ENCODE assay signal across 15 cellular contexts in genomic region chr1:86551305-86551704, GRCh38. TPM values are rescaled to one million over a fixed set of nuclear protein-coding genes. Genes with fewer than 3 reads are reported as not detected.
DNase-seq lines count a peak whose midpoint lies in the region; ATAC-seq and TF ChIP-seq lines count a peak whose summit lies in the region.
"Had no signal": no experiment of that assay in that cellular context is flagged by ENCODE, and none has a peak within 500 bp of the region (broad histone marks: within the 10 kb centered on the region; RNA-seq: fewer than 3 reads in every experiment).

No MANE protein-coding gene starts in this region.

- CTCF ChIA-PET in WTC11 (lab: Charles Lee), result no interaction called here

- H3K36me3 Mint-ChIP-seq in WTC11 (no peaks in the 10 kb centered on the region), nephron progenitor cell (ENCODE audit: low read depth) (no peaks in the 10 kb centered on the region)
- H3K36me3 Mint-ChIP-seq: CD4-positive, CD25-positive, alpha-beta regulatory T cell had no signal

- POLR2A ChIA-PET in WTC11 (lab: Charles Lee), result no interaction called here

- DNase-seq in ELF-1 (ENCODE audit: low read depth, low spot score) (peak; percentile 9), WTC11 (ENCODE audit: low spot score) (no peak), nephron progenitor cell (no peak), head of caudate nucleus (no peak), KG1 (lab: John Stamatoyannopoulos, UW) (no peak)
- no peak for DNase-seq in central memory CD4-positive, alpha-beta T cell
- DNase-seq: 8988T; CD4-positive, CD25-positive, alpha-beta regulatory T cell; DMS53; GOT3; HCEC 1CT; HFFc6; IMR-90 had no signal

- no peak overlapping the region for H3K27ac Mint-ChIP-seq in WTC11
- H3K27ac Mint-ChIP-seq in nephron progenitor cell, result peak overlapping the region; percentile 60
- H3K27ac Mint-ChIP-seq: CD4-positive, CD25-positive, alpha-beta regulatory T cell; HFFc6 had no signal

- ATAC-seq in WTC11 (peak; percentile 60), esophagus mucosa (peak; percentile 54), GM19395 (IDR thresholded peaks at IDR 0.05; ENCODE audit: unreplicated experiment) (no peak)

- no peaks in the 10 kb centered on the region for H3K27me3 Mint-ChIP-seq in WTC11 (ENCODE audit: low read depth)
- H3K27me3 Mint-ChIP-seq in nephron progenitor cell (ENCODE audit: low read depth, poor library complexity), result peaks cover 5% of the 10 kb centered on the region

- TF ChIP-seq CTCF in WTC11 (IDR thresholded peaks at IDR 0.05) (no peak), nephron progenitor cell (IDR thresholded peaks at IDR 0.05) (no peak)

- H3K9me3 Mint-ChIP-seq in WTC11 (peaks cover 4% of the 10 kb centered on the region; the same call in 1 of the 2 replicates), nephron progenitor cell (peaks cover 13% of the 10 kb centered on the region)

- intact Hi-C loops in head of caudate nucleus (cut with DNase I), result no loop called here

- H3K4me3 Mint-ChIP-seq in WTC11 (no peak overlapping the region), nephron progenitor cell (no peak overlapping the region)
- H3K4me3 Mint-ChIP-seq: CD4-positive, CD25-positive, alpha-beta regulatory T cell; HFFc6 had no signal

- peaks cover 14% of the 10 kb centered on the region for H3K4me1 Mint-ChIP-seq in WTC11
- no peaks in the 10 kb centered on the region for H3K4me1 Mint-ChIP-seq in nephron progenitor cell
- H3K4me1 Mint-ChIP-seq: CD4-positive, CD25-positive, alpha-beta regulatory T cell had no signal

TF ChIP-seq in WTC11, 78 proteins besides CTCF, POLR2A, EP300 and RAD21:
- no peak for TF ChIP-seq OVOL2 (CRISPR knock-in tag; IDR thresholded peaks at IDR 0.05; ENCODE audit: borderline replicate concordance)
- no peak for TF ChIP-seq ESRRA (CRISPR knock-in tag; IDR thresholded peaks at IDR 0.05; ENCODE audit: borderline replicate concordance)
- TF ChIP-seq E2F4 (CRISPR knock-in tag; IDR thresholded peaks at IDR 0.05; ENCODE audit: borderline replicate concordance, low read depth), result no peak
- no peak for TF ChIP-seq ZBTB21 (CRISPR knock-in tag; IDR thresholded peaks at IDR 0.05; ENCODE audit: borderline replicate concordance)
- TF ChIP-seq JAZF1 (CRISPR knock-in tag; IDR thresholded peaks at IDR 0.05), result no peak
- TF ChIP-seq MXD4 (CRISPR knock-in tag; IDR thresholded peaks at IDR 0.05; ENCODE audit: borderline replicate concordance), result no peak
- TF ChIP-seq ARID4B (CRISPR knock-in tag; IDR thresholded peaks at IDR 0.05; ENCODE audit: borderline replicate concordance), result no peak
- no peak for TF ChIP-seq GRHL2 (CRISPR knock-in tag; IDR thresholded peaks at IDR 0.05; ENCODE audit: insufficient replicate concordance, severe bottlenecking)
- no peak for TF ChIP-seq ZNF219 (CRISPR knock-in tag; IDR thresholded peaks at IDR 0.05; ENCODE audit: borderline replicate concordance)
- no peak for TF ChIP-seq MYBL2 (CRISPR knock-in tag; IDR thresholded peaks at IDR 0.05)
- no peak for TF ChIP-seq ZNF512 (CRISPR knock-in tag; IDR thresholded peaks at IDR 0.05; ENCODE audit: borderline replicate concordance)
- TF ChIP-seq ATF1 (CRISPR knock-in tag; IDR thresholded peaks at IDR 0.05), result no peak
- TF ChIP-seq MLX (CRISPR knock-in tag; IDR thresholded peaks at IDR 0.05), result no peak
- no peak for TF ChIP-seq EMX1 (CRISPR knock-in tag; IDR thresholded peaks at IDR 0.05)
- no peak for TF ChIP-seq HMGA2 (CRISPR knock-in tag; IDR thresholded peaks at IDR 0.05)
- TF ChIP-seq SP1 (CRISPR knock-in tag; conservative IDR thresholded peaks at IDR 0.05), result no peak
- TF ChIP-seq IRF2 (CRISPR knock-in tag; IDR thresholded peaks at IDR 0.05; ENCODE audit: borderline replicate concordance, low read depth), result no peak

RNA-seq across cellular contexts. Expression of gene CLCA4, which starts 4.4 kb away (rescaled TPM):
- total RNA-seq in WTC11 (2021) (not detected in 3 replicates), esophagus mucosa (230 TPM)
- total RNA-seq: CD4-positive, CD25-positive, alpha-beta regulatory T cell; IMR-90 had no signal

Comparison
In these comparisons a context has a peak if more than half of its experiments do, and no peak if none do; other contexts are left out.
1. RNA of gene CLCA4, which starts 4.4 kb away (total RNA-seq): 230 TPM in esophagus mucosa (single experiment); not detected in WTC11; every median in the first group is over 100 times any median in the second.